ENCODE assay signal across 8 cellular contexts in genomic region chr6:148464319-148465010, GRCh38.
DNase-seq lines count a peak whose midpoint lies in the region; ATAC-seq, FAIRE-seq and TF ChIP-seq lines count a peak whose summit lies in the region.

No MANE protein-coding gene starts in this region.

- peak; percentile 68 for ATAC-seq in HG02642 (IDR thresholded peaks at IDR 0.05; ENCODE audit: poor library complexity, unreplicated experiment)

- peaks cover 10% of the 10 kb centered on the region for H3K36me3 Mint-ChIP-seq in MCF 10A (ENCODE audit: insufficient read depth, unreplicated experiment)

- no peaks in the 10 kb centered on the region for H3K27me3 Mint-ChIP-seq in MCF 10A (ENCODE audit: insufficient read depth, unreplicated experiment)

- peak overlapping the region; percentile 57 for H3K27ac Mint-ChIP-seq in MCF 10A (ENCODE audit: low read depth, unreplicated experiment)

- FAIRE-seq in islet of Langerhans (lab: Jason Lieb, UNC), result peak; percentile 97

- CTCF ChIA-PET in MCF 10A (lab: Yijun Ruan, JAX), result interaction anchor here (0.7 to 3.8 kb wide), 24 partner anchors 11 to 298 kb away, joined by 3 to 28 read pairs (median 4); no protein-coding TSS in a partner anchor

- H3K9me3 Mint-ChIP-seq in MCF 10A (ENCODE audit: unreplicated experiment), result no peaks in the 10 kb centered on the region

- no TSS peak for BruUV-seq in MCF 10A (replicated peaks; lab: Mats Ljungman, UMichigan)

- peak; percentile 96 for TF ChIP-seq CTCF in MCF 10A (IDR thresholded peaks at IDR 0.05; ENCODE audit: unreplicated experiment)

- POLR2A ChIA-PET in MCF 10A (lab: Yijun Ruan, JAX), result interaction anchor here (0.6 to 1.6 kb wide), 6 partner anchors 23 to 287 kb away, joined by 3 to 5 read pairs (median 3); partner anchors contain the start of gene SASH1

- intact Hi-C loops in MCF 10A (cut with micrococcal nuclease), result loop anchor here (1.0 kb wide), 3 partner anchors 121 to 287 kb away; no protein-coding TSS in a partner anchor

- DNase-seq in NCI-H2081 (lab: John Stamatoyannopoulos, UW) (peak; percentile 44 to 56), NCI-H2081 treated with DMSO at 0.1 percent for 48 hours (lab: John Stamatoyannopoulos, UW) (no peak), NCI-H1105 (lab: John Stamatoyannopoulos, UW) (peak; percentile 26), T-helper 2 cell (peak in 4 of 5 experiments; percentile 10 to 47 (median 15)), MCF 10A (ENCODE audit: unreplicated experiment) (peak; percentile 73)
- peak; percentile 31 to 32 for DNase-seq in stimulated activated CD4-positive, alpha-beta T cell treated with anti-CD3 and anti-CD28 coated beads, Interleukin-1b, Interleukin-23, amount 100 ng/mL, for 4 hours (ENCODE audit: low read depth in 2 of 2)

- peaks cover 27% of the 10 kb centered on the region for H3K4me1 Mint-ChIP-seq in MCF 10A (ENCODE audit: insufficient read depth, unreplicated experiment)

- H3K4me3 Mint-ChIP-seq in MCF 10A (ENCODE audit: unreplicated experiment), result no peak overlapping the region
